In genomic region chr2:1780054-1780453, GRCh38 we compare ENCODE assay signal across 8 cellular contexts. TPM values are rescaled to one million over a fixed set of nuclear protein-coding genes. Genes with fewer than 3 reads are reported as not detected.
DNase-seq lines count a peak whose midpoint lies in the region; ATAC-seq, FAIRE-seq and TF ChIP-seq lines count a peak whose summit lies in the region.
"Not testable (repeated sequence)": the region's sequence is repeated elsewhere in the genome, so short reads cannot be mapped to it uniquely, and the experiment has no call there.
"Had no signal": no experiment of that assay in that cellular context is flagged by ENCODE, and none has a peak within 500 bp of the region (broad histone marks: within the 10 kb centered on the region; RNA-seq: fewer than 3 reads in every experiment).

No MANE protein-coding gene starts in this region.

- H3K27ac ChIP-seq in BLaER1; HEK293 (ENCODE audit: extremely low read depth, low read depth, low read length): not testable (repeated sequence)

- H3K4me1 Mint-ChIP-seq in T-helper 2 cell treated with Interferon-gamma antibody and Interleukin-4, amounts not matched to agents 5 μg/mL and 100 μg/mL, for 36 hours (ENCODE audit: low read depth); activated T-helper 2 cell treated with anti-CD3 and anti-CD28 coated beads, Interferon-gamma antibody, Interleukin-2, Interleukin-4, amounts not matched to agents 10 μg/mL and 5 μg/mL and 100 μg/mL, durations not matched to agents 14 hours and 24 hours and 36 hours (ENCODE audit: low read depth): not testable (repeated sequence)
- peaks cover 39% of the 10 kb centered on the region for H3K4me1 Mint-ChIP-seq in activated CD8-positive, alpha-beta memory T cell treated with anti-CD3 and anti-CD28 coated beads, Interleukin-2, amount 10 ng/mL, durations not matched to agents 7 days and 5 days

- peak overlapping the region; percentile 29 for H3K4me3 Mint-ChIP-seq in T-helper 2 cell treated with Interferon-gamma antibody and Interleukin-4, amounts not matched to agents 5 μg/mL and 100 μg/mL, for 36 hours
- H3K4me3 Mint-ChIP-seq in activated CD8-positive, alpha-beta memory T cell treated with anti-CD3 and anti-CD28 coated beads, Interleukin-2, amount 10 ng/mL, durations not matched to agents 7 days and 5 days: not testable (repeated sequence)
- H3K4me3 Mint-ChIP-seq in activated T-helper 2 cell treated with anti-CD3 and anti-CD28 coated beads, Interferon-gamma antibody, Interleukin-2, Interleukin-4, amounts not matched to agents 10 μg/mL and 5 μg/mL and 100 μg/mL, durations not matched to agents 14 hours and 24 hours and 36 hours (ENCODE audit: low read depth): peak overlapping the region; percentile 7

- POLR2A ChIA-PET in HEK293 (lab: Yijun Ruan, JAX): not testable (repeated sequence)

- H3K27me3 ChIP-seq in BLaER1; bronchial epithelial cell (ENCODE audit: control insufficient read depth, insufficient read depth, low read length): not testable (repeated sequence)

- H3K27ac Mint-ChIP-seq in T-helper 2 cell treated with Interferon-gamma antibody and Interleukin-4, amounts not matched to agents 5 μg/mL and 100 μg/mL, for 36 hours: peak overlapping the region; percentile 36
- peak overlapping the region; percentile 69 for H3K27ac Mint-ChIP-seq in activated CD8-positive, alpha-beta memory T cell treated with anti-CD3 and anti-CD28 coated beads, Interleukin-2, amount 10 ng/mL, durations not matched to agents 7 days and 5 days
- H3K27ac Mint-ChIP-seq in activated T-helper 2 cell treated with anti-CD3 and anti-CD28 coated beads, Interferon-gamma antibody, Interleukin-2, Interleukin-4, amounts not matched to agents 10 μg/mL and 5 μg/mL and 100 μg/mL, durations not matched to agents 14 hours and 24 hours and 36 hours: not testable (repeated sequence)

- peak overlapping the region; percentile 69 for H3K4me2 ChIP-seq in BLaER1

- H4K20me1 ChIP-seq in BLaER1: not testable (repeated sequence)

- CTCF ChIA-PET in HEK293 (lab: Yijun Ruan, JAX): interaction anchor here (1.2 kb wide), 1 partner anchor 10 kb away, joined by 4 read pairs; no protein-coding TSS in a partner anchor
- CTCF ChIA-PET in activated CD8-positive, alpha-beta memory T cell treated with anti-CD3 and anti-CD28 coated beads, Interleukin-2, amount 10 ng/mL, durations not matched to agents 7 days and 5 days (lab: Charles Lee): not testable (repeated sequence)

- H3K4me1 ChIP-seq in BLaER1: peaks cover 80% of the 10 kb centered on the region
- H3K4me1 ChIP-seq in HEK293 (ENCODE audit: control insufficient read depth, insufficient read depth, low read length): not testable (repeated sequence)

- H3K36me3 ChIP-seq in BLaER1; HEK293 (ENCODE audit: control insufficient read depth in 2 of 2, insufficient read depth in 1 of 2, low read length in 2 of 2); bronchial epithelial cell (ENCODE audit: control insufficient read depth, insufficient read depth, low read length): not testable (repeated sequence)

- not testable (repeated sequence) for H3K9ac ChIP-seq in BLaER1

- H3K9me3 Mint-ChIP-seq in T-helper 2 cell treated with Interferon-gamma antibody and Interleukin-4, amounts not matched to agents 5 μg/mL and 100 μg/mL, for 36 hours; activated CD8-positive, alpha-beta memory T cell treated with anti-CD3 and anti-CD28 coated beads, Interleukin-2, amount 10 ng/mL, durations not matched to agents 7 days and 5 days (ENCODE audit: low read depth); activated T-helper 2 cell treated with anti-CD3 and anti-CD28 coated beads, Interferon-gamma antibody, Interleukin-2, Interleukin-4, amounts not matched to agents 10 μg/mL and 5 μg/mL and 100 μg/mL, durations not matched to agents 14 hours and 24 hours and 36 hours: not testable (repeated sequence)

- not testable (repeated sequence) for H3K27me3 Mint-ChIP-seq in T-helper 2 cell treated with Interferon-gamma antibody and Interleukin-4, amounts not matched to agents 5 μg/mL and 100 μg/mL, for 36 hours (ENCODE audit: low read depth); activated CD8-positive, alpha-beta memory T cell treated with anti-CD3 and anti-CD28 coated beads, Interleukin-2, amount 10 ng/mL, durations not matched to agents 7 days and 5 days; activated T-helper 2 cell treated with anti-CD3 and anti-CD28 coated beads, Interferon-gamma antibody, Interleukin-2, Interleukin-4, amounts not matched to agents 10 μg/mL and 5 μg/mL and 100 μg/mL, durations not matched to agents 14 hours and 24 hours and 36 hours (ENCODE audit: low read depth)

- not testable (repeated sequence) for H3K36me3 Mint-ChIP-seq in T-helper 2 cell treated with Interferon-gamma antibody and Interleukin-4, amounts not matched to agents 5 μg/mL and 100 μg/mL, for 36 hours (ENCODE audit: low read depth); activated CD8-positive, alpha-beta memory T cell treated with anti-CD3 and anti-CD28 coated beads, Interleukin-2, amount 10 ng/mL, durations not matched to agents 7 days and 5 days; activated T-helper 2 cell treated with anti-CD3 and anti-CD28 coated beads, Interferon-gamma antibody, Interleukin-2, Interleukin-4, amounts not matched to agents 10 μg/mL and 5 μg/mL and 100 μg/mL, durations not matched to agents 14 hours and 24 hours and 36 hours (ENCODE audit: low read depth)

- ATAC-seq in activated CD8-positive, alpha-beta memory T cell treated with anti-CD3 and anti-CD28 coated beads, Interleukin-2, amount 10 ng/mL, durations not matched to agents 7 days and 5 days: not testable (repeated sequence)

- not testable (repeated sequence) for H3K4me3 ChIP-seq in BLaER1; HEK293 (ENCODE audit: low read depth, low read length); bronchial epithelial cell (ENCODE audit: low read depth, low read length)

- H3K9me3 ChIP-seq in BLaER1; HEK293 (ENCODE audit: control insufficient read depth, insufficient read depth, low read depth, low read length): not testable (repeated sequence)

- not testable (repeated sequence) for DNase-seq in T-helper 2 cell treated with Interferon-gamma antibody and Interleukin-4, amounts not matched to agents 5 μg/mL and 100 μg/mL, for 36 hours (ENCODE audit: low spot score); activated CD8-positive, alpha-beta memory T cell treated with anti-CD3 and anti-CD28 coated beads, Interleukin-2, amount 10 ng/mL, durations not matched to agents 7 days and 5 days; activated T-helper 2 cell treated with anti-CD3 and anti-CD28 coated beads, Interferon-gamma antibody, Interleukin-2, Interleukin-4, amounts not matched to agents 10 μg/mL and 5 μg/mL and 100 μg/mL, durations not matched to agents 14 hours and 24 hours and 36 hours (ENCODE audit: low spot score); bronchial epithelial cell (ENCODE audit: low read depth)
- peak; percentile 9 for DNase-seq in cardiac septum (ENCODE audit: low spot score)

- intact Hi-C loops in activated T-helper 2 cell treated with anti-CD3 and anti-CD28 coated beads, Interferon-gamma antibody, Interleukin-2, Interleukin-4, amounts not matched to agents 10 μg/mL and 5 μg/mL and 100 μg/mL, durations not matched to agents 14 hours and 24 hours and 36 hours (cut with micrococcal nuclease); cardiac septum (cut with DNase I): not testable (repeated sequence)

- not testable (repeated sequence) for TF ChIP-seq CTCF in HEK293 (tag by site-specific recombination; IDR thresholded peaks at IDR 0.05); bronchial epithelial cell (IDR thresholded peaks at IDR 0.05; ENCODE audit: insufficient read depth, low read length, severe bottlenecking)

- peak; percentile 93 for FAIRE-seq in bronchial epithelial cell (lab: Jason Lieb, UNC)

TF ChIP-seq in HEK293, 187 proteins besides CTCF, POLR2A, EP300 and RAD21:
- peak; percentile 54; the same call in 1 of the 2 replicates for TF ChIP-seq GLIS1 (tag by site-specific recombination; IDR thresholded peaks at IDR 0.05)
TF ChIP-seq in HEK293: peak in this region for 1; not testable (repeated sequence) for 186.

RNA-seq across cellular contexts. Expression of gene PXDN, which starts 35.7 kb away (rescaled TPM):
- 1 to 10 TPM; 2.0 to 3.1 TPM for total RNA-seq in activated CD8-positive, alpha-beta memory T cell treated with anti-CD3 and anti-CD28 coated beads, Interleukin-2, amount 10 ng/mL, durations not matched to agents 7 days and 5 days
- total RNA-seq in activated T-helper 2 cell treated with anti-CD3 and anti-CD28 coated beads, Interferon-gamma antibody, Interleukin-2, Interleukin-4, amounts not matched to agents 10 μg/mL and 5 μg/mL and 100 μg/mL, durations not matched to agents 14 hours and 24 hours and 36 hours: 2.0 and 2.3 TPM in 2 replicates
- total RNA-seq in bronchial epithelial cell (29.2 and 34.0 TPM in 2 replicates), cardiac septum (27.5 TPM)
- total RNA-seq: Calu3 had no signal
